ENCODE assay signal across 10 cellular contexts in genomic region chr6:43977404-43978111, GRCh38.
A peak's percentile ranks its signal among the peaks of the same experiment; 100 is the strongest.
DNase-seq lines count a peak whose midpoint lies in the region; ATAC-seq and TF ChIP-seq lines count a peak whose summit lies in the region.
"Had no signal": no experiment of that assay in that cellular context is flagged by ENCODE, and none has a peak within 500 bp of the region (broad histone marks: within the 10 kb centered on the region; RNA-seq: fewer than 3 reads in every experiment).

No MANE protein-coding gene starts in this region.

- peaks cover 3% of the 10 kb centered on the region for H3K27me3 Mint-ChIP-seq in activated CD8-positive, alpha-beta T cell treated with anti-CD3 and anti-CD28 coated beads for 36 hours
- peaks cover 33% of the 10 kb centered on the region for H3K27me3 Mint-ChIP-seq in activated CD8-positive, alpha-beta T cell treated with anti-CD3 and anti-CD28 coated beads, Interleukin-2, amount 10 ng/mL, durations not matched to agents 7 days and 5 days (ENCODE audit: low read depth)
- H3K27me3 Mint-ChIP-seq in stimulated activated naive B cell treated with anti-CD40 and anti-IgM and Interleukin-4, amounts not matched to agents 10 μg/mL and 1 μg/mL and 100 μg/mL, for 72 hours = peaks cover 34 to 41% of the 10 kb centered on the region in 2 donors

- intact Hi-C loops in activated CD8-positive, alpha-beta T cell treated with anti-CD3 and anti-CD28 coated beads for 36 hours (cut with micrococcal nuclease) = no loop called here
- intact Hi-C loops in lower lobe of right lung (cut with DNase I) = no loop called here

- no peak overlapping the region for H3K27ac Mint-ChIP-seq in activated CD8-positive, alpha-beta T cell treated with anti-CD3 and anti-CD28 coated beads for 36 hours
- H3K27ac Mint-ChIP-seq in activated CD8-positive, alpha-beta T cell treated with anti-CD3 and anti-CD28 coated beads, Interleukin-2, amount 10 ng/mL, durations not matched to agents 7 days and 5 days = no peak overlapping the region
- H3K27ac Mint-ChIP-seq in stimulated activated naive B cell treated with anti-CD40 and anti-IgM and Interleukin-4, amounts not matched to agents 10 μg/mL and 1 μg/mL and 100 μg/mL, for 72 hours = peak overlapping the region; percentile 38

- no peaks in the 10 kb centered on the region for H3K9me3 Mint-ChIP-seq in activated CD8-positive, alpha-beta T cell treated with anti-CD3 and anti-CD28 coated beads for 36 hours
- H3K9me3 Mint-ChIP-seq in activated CD8-positive, alpha-beta T cell treated with anti-CD3 and anti-CD28 coated beads, Interleukin-2, amount 10 ng/mL, durations not matched to agents 7 days and 5 days (ENCODE audit: insufficient read depth) = no peaks in the 10 kb centered on the region
- peaks cover 6 to 8% of the 10 kb centered on the region in 2 donors for H3K9me3 Mint-ChIP-seq in stimulated activated naive B cell treated with anti-CD40 and anti-IgM and Interleukin-4, amounts not matched to agents 10 μg/mL and 1 μg/mL and 100 μg/mL, for 72 hours

- H3K36me3 Mint-ChIP-seq in activated CD8-positive, alpha-beta T cell treated with anti-CD3 and anti-CD28 coated beads for 36 hours (ENCODE audit: low read depth) = no peaks in the 10 kb centered on the region
- no peaks in the 10 kb centered on the region for H3K36me3 Mint-ChIP-seq in activated CD8-positive, alpha-beta T cell treated with anti-CD3 and anti-CD28 coated beads, Interleukin-2, amount 10 ng/mL, durations not matched to agents 7 days and 5 days (ENCODE audit: low read depth)
- no peaks in the 10 kb centered on the region for H3K36me3 Mint-ChIP-seq in stimulated activated naive B cell treated with anti-CD40 and anti-IgM and Interleukin-4, amounts not matched to agents 10 μg/mL and 1 μg/mL and 100 μg/mL, for 72 hours

- DNase-seq in activated CD8-positive, alpha-beta T cell treated with anti-CD3 and anti-CD28 coated beads for 36 hours = peak; percentile 36
- DNase-seq in activated CD8-positive, alpha-beta T cell treated with anti-CD3 and anti-CD28 coated beads, Interleukin-2, amount 10 ng/mL, durations not matched to agents 7 days and 5 days = no peak
- DNase-seq in UCSD-AML1 (lab: John Stamatoyannopoulos, UW; ENCODE audit: unreplicated experiment) = peak; percentile 67
- peak; percentile 53 for DNase-seq in stimulated activated naive B cell treated with anti-CD40 and anti-IgM and Interleukin-4, amounts not matched to agents 10 μg/mL and 1 μg/mL and 100 μg/mL, for 72 hours
- no peak for DNase-seq in substantia nigra (lab: John Stamatoyannopoulos, UW)
- DNase-seq in NCI-H524 treated with DMSO at 0.1 percent for 48 hours (lab: John Stamatoyannopoulos, UW) = no peak
- DNase-seq in lower lobe of right lung = no peak
- DNase-seq: NCI-H526 had no signal

- H3K4me1 Mint-ChIP-seq in activated CD8-positive, alpha-beta T cell treated with anti-CD3 and anti-CD28 coated beads for 36 hours (ENCODE audit: low read depth) = peaks cover 9% of the 10 kb centered on the region
- H3K4me1 Mint-ChIP-seq in activated CD8-positive, alpha-beta T cell treated with anti-CD3 and anti-CD28 coated beads, Interleukin-2, amount 10 ng/mL, durations not matched to agents 7 days and 5 days (ENCODE audit: low read depth) = peaks cover 9% of the 10 kb centered on the region
- H3K4me1 Mint-ChIP-seq in stimulated activated naive B cell treated with anti-CD40 and anti-IgM and Interleukin-4, amounts not matched to agents 10 μg/mL and 1 μg/mL and 100 μg/mL, for 72 hours = peaks cover 9 to 10% of the 10 kb centered on the region in 2 donors

- no peaks in the 10 kb centered on the region for H3K27me3 ChIP-seq in lower lobe of right lung (ENCODE audit: low read depth)

- peaks cover 10% of the 10 kb centered on the region for H3K4me1 ChIP-seq in lower lobe of right lung
- H3K4me1 ChIP-seq: parathyroid adenoma had no signal

- CTCF ChIA-PET in activated CD8-positive, alpha-beta T cell treated with anti-CD3 and anti-CD28 coated beads for 36 hours (lab: Charles Lee) = no interaction called here
- CTCF ChIA-PET in activated CD8-positive, alpha-beta T cell treated with anti-CD3 and anti-CD28 coated beads, Interleukin-2, amount 10 ng/mL, durations not matched to agents 7 days and 5 days (lab: Charles Lee) = no interaction called here

- H3K27ac ChIP-seq in substantia nigra (ENCODE audit: low read depth, low read length, poor library complexity, severe bottlenecking) (no peak overlapping the region), lower lobe of right lung (no peak overlapping the region)
- H3K27ac ChIP-seq: parathyroid adenoma had no signal

- no peak overlapping the region for H3K4me3 ChIP-seq in lower lobe of right lung

- H3K9me3 ChIP-seq in lower lobe of right lung = no peaks in the 10 kb centered on the region

- H3K4me3 Mint-ChIP-seq in activated CD8-positive, alpha-beta T cell treated with anti-CD3 and anti-CD28 coated beads for 36 hours = no peak overlapping the region
- no peak overlapping the region for H3K4me3 Mint-ChIP-seq in activated CD8-positive, alpha-beta T cell treated with anti-CD3 and anti-CD28 coated beads, Interleukin-2, amount 10 ng/mL, durations not matched to agents 7 days and 5 days
- no peak overlapping the region for H3K4me3 Mint-ChIP-seq in stimulated activated naive B cell treated with anti-CD40 and anti-IgM and Interleukin-4, amounts not matched to agents 10 μg/mL and 1 μg/mL and 100 μg/mL, for 72 hours

- no peaks in the 10 kb centered on the region for H3K36me3 ChIP-seq in lower lobe of right lung

- ATAC-seq in activated CD8-positive, alpha-beta T cell treated with anti-CD3 and anti-CD28 coated beads for 36 hours = peak; percentile 69
- no peak for ATAC-seq in activated CD8-positive, alpha-beta T cell treated with anti-CD3 and anti-CD28 coated beads, Interleukin-2, amount 10 ng/mL, durations not matched to agents 7 days and 5 days
- ATAC-seq in HG03039 (IDR thresholded peaks at IDR 0.05; ENCODE audit: unreplicated experiment) (peak; percentile 50), lower lobe of right lung (no peak)
- ATAC-seq in stimulated activated naive B cell treated with anti-CD40 and anti-IgM and Interleukin-4, amounts not matched to agents 10 μg/mL and 1 μg/mL and 100 μg/mL, for 72 hours (replicated peaks) = peak; percentile 91 to 93

- no peak for TF ChIP-seq CTCF in activated CD8-positive, alpha-beta T cell treated with anti-CD3 and anti-CD28 coated beads for 36 hours (IDR thresholded peaks at IDR 0.05)
- no peak for TF ChIP-seq CTCF in lower lobe of right lung (IDR thresholded peaks at IDR 0.05)

- POLR2A ChIA-PET in activated CD8-positive, alpha-beta T cell treated with anti-CD3 and anti-CD28 coated beads for 36 hours (lab: Charles Lee) = interaction anchor here (0.6 kb wide), 1 partner anchor 64 kb away, joined by 3 read pairs; no protein-coding TSS in a partner anchor
- POLR2A ChIA-PET in activated CD8-positive, alpha-beta T cell treated with anti-CD3 and anti-CD28 coated beads, Interleukin-2, amount 10 ng/mL, durations not matched to agents 7 days and 5 days (lab: Charles Lee) = no interaction called here

Comparison
In these comparisons a context has a peak if more than half of its experiments do, and no peak if none do; other contexts are left out.
1. ATAC-seq: peak in activated CD8-positive, alpha-beta T cell treated with anti-CD3 and anti-CD28 coated beads for 36 hours (single experiment), HG03039 (single experiment) and stimulated activated naive B cell treated with anti-CD40 and anti-IgM and Interleukin-4, amounts not matched to agents 10 μg/mL and 1 μg/mL and 100 μg/mL, for 72 hours (2 of 2); none in activated CD8-positive, alpha-beta T cell treated with anti-CD3 and anti-CD28 coated beads, Interleukin-2, amount 10 ng/mL, durations not matched to agents 7 days and 5 days (single experiment) and lower lobe of right lung (0 of 2).
2. DNase-seq: peak in activated CD8-positive, alpha-beta T cell treated with anti-CD3 and anti-CD28 coated beads for 36 hours (single experiment), UCSD-AML1 (single experiment) and stimulated activated naive B cell treated with anti-CD40 and anti-IgM and Interleukin-4, amounts not matched to agents 10 μg/mL and 1 μg/mL and 100 μg/mL, for 72 hours (single experiment); none in activated CD8-positive, alpha-beta T cell treated with anti-CD3 and anti-CD28 coated beads, Interleukin-2, amount 10 ng/mL, durations not matched to agents 7 days and 5 days (single experiment), substantia nigra (0 of 49), NCI-H524 treated with DMSO at 0.1 percent for 48 hours (single experiment) and lower lobe of right lung (single experiment).